ENCODE assay signal across 17 cellular contexts in the genomic region with DNA sequence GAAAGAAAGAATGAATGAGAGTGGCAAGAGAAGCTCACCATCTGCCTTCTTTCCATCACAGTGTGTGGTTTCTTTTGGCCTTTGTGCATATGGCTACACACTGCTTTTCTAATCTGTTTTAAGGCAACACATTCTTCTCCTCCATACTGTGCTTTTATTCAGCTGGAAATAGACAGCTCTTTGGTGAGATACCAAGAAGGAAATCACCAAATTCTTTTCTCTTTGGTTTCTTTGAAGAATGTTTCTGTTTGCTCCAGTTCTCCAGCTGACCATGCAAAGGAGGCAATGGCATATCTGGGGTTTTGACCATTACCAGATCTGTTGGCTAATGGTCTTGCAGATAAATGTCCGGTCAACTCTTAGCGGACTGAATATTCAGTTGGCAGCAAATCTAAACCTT. TPM values are rescaled to one million over a fixed set of nuclear protein-coding genes. Genes with fewer than 3 reads are reported as not detected.
"Had no signal": no experiment of that assay in that cellular context is flagged by ENCODE, and none has a peak within 500 bp of the region (broad histone marks: within the 10 kb centered on the region; RNA-seq: fewer than 3 reads in every experiment).

No MANE protein-coding gene starts in this region.

- ATAC-seq: effector memory CD8-positive, alpha-beta T cell; foreskin keratinocyte; left cardiac atrium; mucosa of descending colon; naive thymus-derived CD8-positive, alpha-beta T cell; pancreas; right cardiac atrium had no signal

- H3K4me1 ChIP-seq: pancreas had no signal

- H3K27me3 ChIP-seq: esophagus muscularis mucosa, pancreas had no signal

- H3K4me3 Mint-ChIP-seq: effector memory CD8-positive, alpha-beta T cell; naive thymus-derived CD8-positive, alpha-beta T cell had no signal

- DNase-seq: effector memory CD8-positive, alpha-beta T cell; foreskin keratinocyte; kidney; left cardiac atrium; mammary epithelial cell; mucosa of descending colon; naive thymus-derived CD8-positive, alpha-beta T cell; occipital lobe; pancreas; right cardiac atrium; small intestine; stimulated activated CD4-positive, alpha-beta T cell treated with anti-CD3 and anti-CD28 coated beads, Interleukin-12 subunit alpha, Interleukin-12 subunit beta, amount 100 ng/mL, for 4 hours; stimulated activated naive CD4-positive, alpha-beta T cell; trophoblast cell had no signal

- H3K36me3 Mint-ChIP-seq: naive thymus-derived CD8-positive, alpha-beta T cell had no signal

- H3K27ac Mint-ChIP-seq: effector memory CD8-positive, alpha-beta T cell; naive thymus-derived CD8-positive, alpha-beta T cell; progenitor cell of endocrine pancreas had no signal

- H3K9me3 Mint-ChIP-seq: effector memory CD8-positive, alpha-beta T cell; naive thymus-derived CD8-positive, alpha-beta T cell had no signal

- H3K36me3 ChIP-seq: pancreas had no signal

- H3K4me3 ChIP-seq: esophagus muscularis mucosa, mucosa of descending colon, pancreas had no signal

- FAIRE-seq: kidney, pancreas, small intestine had no signal

- H3K27ac ChIP-seq: epithelial cell of prostate, esophagus muscularis mucosa, foreskin keratinocyte, pancreas had no signal

- H3K9me3 ChIP-seq: esophagus muscularis mucosa, mucosa of descending colon, pancreas had no signal

RNA-seq across cellular contexts. Expression of a gene that starts 49.2 kb away (rescaled TPM):
- total RNA-seq: naive thymus-derived CD8-positive, alpha-beta T cell had no signal
